In genomic region chr10:17217661-17218306, GRCh38 we compare ENCODE assay signal across 13 cellular contexts. TPM values are rescaled to one million over a fixed set of nuclear protein-coding genes. Genes with fewer than 3 reads are reported as not detected.
A peak's percentile ranks its signal among the peaks of the same experiment; 100 is the strongest.
DNase-seq lines count a peak whose midpoint lies in the region; ATAC-seq, FAIRE-seq and TF ChIP-seq lines count a peak whose summit lies in the region.
"Had no signal": no experiment of that assay in that cellular context is flagged by ENCODE, and none has a peak within 500 bp of the region (broad histone marks: within the 10 kb centered on the region; RNA-seq: fewer than 3 reads in every experiment).

No MANE protein-coding gene starts in this region.

- H3K79me1 ChIP-seq in H1 (ENCODE audit: low read depth, low read length): no peaks in the 10 kb centered on the region

- no peak overlapping the region for H4K8ac ChIP-seq in H1 (ENCODE audit: extremely low read depth, insufficient read depth, low read length)

- H2BK5ac ChIP-seq in H1 (ENCODE audit: low read depth, low read length): peak overlapping the region; percentile 38; the same call in 1 of the 2 replicates

- DNase-seq in SK-N-SH (no peak), SJSA1 (ENCODE audit: low read depth in 1 of 2, low spot score in 2 of 2) (peak in 1 of 2 experiments; percentile 46), H1 (ENCODE audit: low read depth in 1 of 2, low spot score in 2 of 2) (no peak)
- DNase-seq in stimulated activated naive B cell treated with anti-CD40 and anti-IgM and Interleukin-4, amounts not matched to agents 10 μg/mL and 1 μg/mL and 100 μg/mL, for 72 hours: no peak
- no peak for DNase-seq in stimulated activated CD4-positive, alpha-beta T cell treated with anti-CD3 and anti-CD28 coated beads, Interleukin-2, amount 100 ng/mL, for 24 hours
- DNase-seq: 8988T, NCI-H2227 treated with DMSO at 0.1 percent for 48 hours had no signal

- peak overlapping the region; percentile 3; the same call in 1 of the 2 replicates for H2BK12ac ChIP-seq in H1 (ENCODE audit: low read depth, low read length)

- H3K9ac ChIP-seq in SK-N-SH: peak overlapping the region; percentile 89
- no peak overlapping the region for H3K9ac ChIP-seq in H1 (replicated peaks in 1 of 4; ENCODE audit: extremely low read depth in 1 of 4, low read depth in 3 of 4, low read length in 3 of 4)

- no peak overlapping the region for H4K5ac ChIP-seq in H1 (ENCODE audit: insufficient read length, low read depth, low read length)

- peak overlapping the region; percentile 14 for H3K4ac ChIP-seq in H1 (replicated peaks; ENCODE audit: insufficient read length, low read depth, low read length)

- CTCF ChIA-PET in SK-N-SH (lab: Yijun Ruan, JAX) (no interaction called here), H1 (lab: Charles Lee; ENCODE audit: partially characterized antibody) (interaction anchor here (1.9 kb wide), 1 partner anchor 10 kb away, joined by 6 read pairs; the partner anchor contains the start of gene VIM)

- H3K4me1 ChIP-seq in SK-N-SH (ENCODE audit: control insufficient read depth in 1 of 2, insufficient read depth in 2 of 2, low read depth in 1 of 2, low read length in 1 of 2) (peaks cover 0 to 69% of the 10 kb centered on the region in 2 experiments; a peak in 3 of 4 replicates), SJSA1 (replicated peaks) (peaks cover 60% of the 10 kb centered on the region), H1 (replicated peaks in 1 of 4; ENCODE audit: control insufficient read depth in 3 of 4, insufficient read depth in 4 of 4, low read length in 3 of 4) (peaks cover 0 to 10% (median 8%) of the 10 kb centered on the region in 4 experiments; a peak in 4 of 7 replicates)

- no peak for ATAC-seq in SK-N-SH treated with all-trans-retinoic acid at 6 μM for 48 hours
- ATAC-seq in stimulated activated naive B cell treated with anti-CD40 and anti-IgM and Interleukin-4, amounts not matched to agents 10 μg/mL and 1 μg/mL and 100 μg/mL, for 72 hours (replicated peaks): no peak
- no peak for ATAC-seq in GM18907 (IDR thresholded peaks at IDR 0.05; ENCODE audit: unreplicated experiment)
- no peak for ATAC-seq in GM21367 (IDR thresholded peaks at IDR 0.05; ENCODE audit: unreplicated experiment)

- no peaks in the 10 kb centered on the region for H3K9me3 Mint-ChIP-seq in stimulated activated naive B cell treated with anti-CD40 and anti-IgM and Interleukin-4, amounts not matched to agents 10 μg/mL and 1 μg/mL and 100 μg/mL, for 72 hours
- H3K9me3 Mint-ChIP-seq: IgD-negative memory B cell had no signal

- H3K9me2 ChIP-seq in SK-N-SH: no peaks in the 10 kb centered on the region

- H3K27me3 ChIP-seq in SK-N-SH (ENCODE audit: insufficient read depth) (no peaks in the 10 kb centered on the region), SJSA1 (replicated peaks) (no peaks in the 10 kb centered on the region), H1 (replicated peaks in 1 of 4; ENCODE audit: control insufficient read depth in 3 of 4, extremely low read depth in 1 of 4, insufficient read depth in 3 of 4, low read length in 3 of 4) (no peaks in the 10 kb centered on the region)

- H3K4me3 ChIP-seq in SK-N-SH (ENCODE audit: low read depth in 2 of 2, low read length in 1 of 2): no peak overlapping the region
- H3K4me3 ChIP-seq in SJSA1: no peak overlapping the region
- H3K4me3 ChIP-seq in H1 (ENCODE audit: extremely low read depth in 1 of 4, insufficient read depth in 2 of 4, low read depth in 3 of 4, low read length in 4 of 4): no peak overlapping the region

- no peak overlapping the region for H2BK15ac ChIP-seq in H1 (ENCODE audit: low read length)

- H3K4me2 ChIP-seq in SK-N-SH (peak overlapping the region; percentile 61), H1 (ENCODE audit: insufficient read depth in 1 of 2, low read depth in 2 of 2, low read length in 2 of 2) (no peak overlapping the region)

- peak overlapping the region; percentile 9 for H4K91ac ChIP-seq in H1 (replicated peaks; ENCODE audit: insufficient read length, low read length)

- TF ChIP-seq CTCF in SK-N-SH (IDR thresholded peaks at IDR 0.05) (no peak), H1 (IDR thresholded peaks at IDR 0.05; ENCODE audit: control extremely low read depth in 1 of 3, insufficient read depth in 1 of 3, low read depth in 1 of 3, low read length in 3 of 3) (no peak)

- peak overlapping the region; percentile 77 for H3K27ac Mint-ChIP-seq in stimulated activated naive B cell treated with anti-CD40 and anti-IgM and Interleukin-4, amounts not matched to agents 10 μg/mL and 1 μg/mL and 100 μg/mL, for 72 hours
- H3K27ac Mint-ChIP-seq: IgD-negative memory B cell, progenitor cell of endocrine pancreas had no signal

- no peak overlapping the region for H3K14ac ChIP-seq in H1 (ENCODE audit: insufficient read length)

- H3K36me3 ChIP-seq in SK-N-SH (replicated peaks in 1 of 2; ENCODE audit: control insufficient read depth in 1 of 2, insufficient read depth in 2 of 2, low read length in 1 of 2) (no peaks in the 10 kb centered on the region), SJSA1 (no peaks in the 10 kb centered on the region), H1 (ENCODE audit: control insufficient read depth in 2 of 4, insufficient read depth in 4 of 4, low read length in 3 of 4) (no peaks in the 10 kb centered on the region)

- 96% methylated on average over 2 of the region's 2 CpGs for WGBS in SK-N-SH (ENCODE audit: low lambda C conversion rate)
- 91% methylated on average over 2 of the region's 2 CpGs; no CpG with 5 or more reads in 1 of the 2 experiments for WGBS in H1 (ENCODE audit: extremely low coverage in 1 of 2, insufficient coverage in 1 of 2, insufficient read length in 1 of 2, insufficient replicate concordance in 2 of 2, low coverage in 1 of 2, low lambda C conversion rate in 2 of 2, missing lambda C conversion rate in 1 of 2), 2 experiments

- no peak for FAIRE-seq in H1 (lab: Jason Lieb, UNC)
- FAIRE-seq: endothelial cell of umbilical vein had no signal

- TF ChIP-seq POLR2A in H1 (IDR thresholded peaks at IDR 0.05; ENCODE audit: control extremely low read depth in 1 of 2, low read depth in 2 of 2, low read length in 2 of 2): no peak

- peaks cover 0 to 4% of the 10 kb centered on the region in 2 donors for H3K36me3 Mint-ChIP-seq in stimulated activated naive B cell treated with anti-CD40 and anti-IgM and Interleukin-4, amounts not matched to agents 10 μg/mL and 1 μg/mL and 100 μg/mL, for 72 hours
- H3K36me3 Mint-ChIP-seq: IgD-negative memory B cell had no signal

- H2AFZ ChIP-seq in SK-N-SH (ENCODE audit: low read depth): no peak overlapping the region
- H2AFZ ChIP-seq in H1 (ENCODE audit: low read length): no peak overlapping the region

- H4K20me1 ChIP-seq in SK-N-SH (ENCODE audit: insufficient read depth) (no peaks in the 10 kb centered on the region), H1 (replicated peaks in 1 of 2; ENCODE audit: control insufficient read depth in 1 of 2, insufficient read depth in 2 of 2, low read length in 2 of 2) (no peaks in the 10 kb centered on the region)

- TF ChIP-seq RAD21 in SK-N-SH (IDR thresholded peaks at IDR 0.05; ENCODE audit: low read length) (no peak), H1 (IDR thresholded peaks at IDR 0.05 in 1 of 2, conservative IDR thresholded peaks at IDR 0.05 in 1 of 2; ENCODE audit: low read depth in 2 of 2, low read length in 2 of 2) (no peak)

- no peak overlapping the region for H3K18ac ChIP-seq in H1 (ENCODE audit: extremely low read depth, low read length)

- H3K4me1 Mint-ChIP-seq in stimulated activated naive B cell treated with anti-CD40 and anti-IgM and Interleukin-4, amounts not matched to agents 10 μg/mL and 1 μg/mL and 100 μg/mL, for 72 hours: peaks cover 17 to 26% of the 10 kb centered on the region in 2 donors

- H3K23me2 ChIP-seq in H1 (ENCODE audit: low read depth, low read length): no peaks in the 10 kb centered on the region

- peaks cover 0 to 7% of the 10 kb centered on the region in 2 donors for H3K27me3 Mint-ChIP-seq in stimulated activated naive B cell treated with anti-CD40 and anti-IgM and Interleukin-4, amounts not matched to agents 10 μg/mL and 1 μg/mL and 100 μg/mL, for 72 hours
- H3K27me3 Mint-ChIP-seq: IgD-negative memory B cell had no signal

- H3K9me3 ChIP-seq in SK-N-SH (no peaks in the 10 kb centered on the region), SJSA1 (replicated peaks) (no peaks in the 10 kb centered on the region), H1 (ENCODE audit: insufficient read depth in 2 of 2, low read depth in 1 of 2, low read length in 1 of 2) (no peaks in the 10 kb centered on the region)

- H2BK120ac ChIP-seq in H1 (replicated peaks; ENCODE audit: low read depth, low read length): peak overlapping the region; percentile 95

- H2BK20ac ChIP-seq in H1 (ENCODE audit: low read length): peak overlapping the region; percentile 2; the same call in 1 of the 2 replicates

- peaks cover 78% of the 10 kb centered on the region for H3F3A ChIP-seq in SK-N-SH (replicated peaks; ENCODE audit: insufficient read depth)

- no peak overlapping the region for H3K23ac ChIP-seq in H1 (ENCODE audit: insufficient read length)

- no peak overlapping the region for H2AK5ac ChIP-seq in H1 (ENCODE audit: low read depth, low read length)

- no peak overlapping the region for H3K4me3 Mint-ChIP-seq in stimulated activated naive B cell treated with anti-CD40 and anti-IgM and Interleukin-4, amounts not matched to agents 10 μg/mL and 1 μg/mL and 100 μg/mL, for 72 hours
- H3K4me3 Mint-ChIP-seq: IgD-negative memory B cell had no signal

- H3K79me2 ChIP-seq in SK-N-SH (ENCODE audit: insufficient read depth): peaks cover 23% of the 10 kb centered on the region
- H3K79me2 ChIP-seq in H1 (ENCODE audit: control insufficient read depth in 1 of 2, insufficient read depth in 2 of 2, low read length in 2 of 2): no peaks in the 10 kb centered on the region

- no peak overlapping the region for H3K56ac ChIP-seq in H1 (replicated peaks; ENCODE audit: insufficient read length, low read depth, low read length)

- H3K27ac ChIP-seq in SK-N-SH (ENCODE audit: low read depth in 2 of 2, low read length in 1 of 2) (peak overlapping the region; percentile 7 to 100; a peak in 2 of 4 replicates), SJSA1 (peak overlapping the region; percentile 99), H1 (ENCODE audit: low read depth, low read length) (no peak overlapping the region)

- TF ChIP-seq EP300 in SK-N-SH (IDR thresholded peaks at IDR 0.05; ENCODE audit: borderline replicate concordance in 1 of 2, low read depth in 1 of 2, low read length in 1 of 2): peak in 1 of 2 experiments; percentile 84; a peak in 2 of 4 replicates
- no peak for TF ChIP-seq EP300 in H1 (IDR thresholded peaks at IDR 0.05; ENCODE audit: borderline replicate concordance in 1 of 2, low read depth in 2 of 2, low read length in 2 of 2)

- POLR2A ChIA-PET in SK-N-SH (lab: Yijun Ruan, JAX): no interaction called here
- POLR2A ChIA-PET in H1 (lab: Charles Lee; ENCODE audit: partially characterized antibody): interaction anchor here (2.9 kb wide), 1 partner anchor 16 kb away, joined by 10 read pairs; the partner anchor contains the start of gene TRDMT1

RNA-seq across cellular contexts. Expression of gene VIM, which starts 10.3 kb away (rescaled TPM):
- polyA plus RNA-seq in SK-N-SH (2012; rRNA removed) (4,747 and 5,016 TPM in 2 replicates), H1 (2011; rRNA removed) (347 and 482 TPM in 2 replicates)
- 4,035 and 4,614 TPM in 2 replicates for polyA plus RNA-seq in SK-N-SH (2012; cell fraction: cytosol; rRNA removed)
- 5,845 and 10,924 TPM in 2 replicates for polyA plus RNA-seq in SK-N-SH (2012; cell fraction: nucleus; rRNA removed)
- total RNA-seq in SJSA1 (2014; rRNA removed; shearing (Covaris generic)): 7,646 and 7,733 TPM in 2 replicates
- total RNA-seq in H1 (2021; fragmentation: NEBNext Ultra II Directional; extraction: Animal tissue kit (Norgen Biotek cat#: 25700)): 372 and 377 TPM in 2 replicates
- 194 TPM for polyA plus RNA-seq in H1 (2011; cell fraction: cytosol; rRNA removed)
- polyA plus RNA-seq in H1 (2011; cell fraction: nucleus; rRNA removed): 278 TPM
- polyA plus RNA-seq in H1 (2012, experiment 1 of 2): 338 to 470 TPM (median 346 TPM) in 4 replicates
- 463 TPM for polyA plus RNA-seq in H1 (2012, experiment 2 of 2)
- 166 TPM for polyA plus RNA-seq in H1 (2013, experiment 1 of 2)
- polyA plus RNA-seq in H1 (2013, experiment 2 of 2): 164 TPM
- polyA minus RNA-seq in H1 (2011; rRNA and poly(A)+ RNA removed): 278 and 312 TPM in 2 replicates
- polyA minus RNA-seq in H1 (2011; cell fraction: cytosol; rRNA and poly(A)+ RNA removed): 216 TPM
- polyA minus RNA-seq in H1 (2011; cell fraction: nucleus; rRNA and poly(A)+ RNA removed): 153 TPM

RNA-seq across cellular contexts. Expression of gene TRDMT1, which starts 16.3 kb away (rescaled TPM):
- polyA plus RNA-seq in SK-N-SH (2012; rRNA removed) (3.1 and 4.1 TPM in 2 replicates), H1 (2011; rRNA removed) (6.3 and 7.4 TPM in 2 replicates)
- 3.7 and 4.0 TPM in 2 replicates for polyA plus RNA-seq in SK-N-SH (2012; cell fraction: cytosol; rRNA removed)
- polyA plus RNA-seq in SK-N-SH (2012; cell fraction: nucleus; rRNA removed): 3.6 and 8.0 TPM in 2 replicates
- total RNA-seq in SJSA1 (2014; rRNA removed; shearing (Covaris generic)): 10.4 and 11.4 TPM in 2 replicates
- total RNA-seq in H1 (2021; fragmentation: NEBNext Ultra II Directional; extraction: Animal tissue kit (Norgen Biotek cat#: 25700)): 20.2 and 21.4 TPM in 2 replicates
- 10.0 TPM for polyA plus RNA-seq in H1 (2011; cell fraction: cytosol; rRNA removed)
- 9.9 TPM for polyA plus RNA-seq in H1 (2011; cell fraction: nucleus; rRNA removed)
- polyA plus RNA-seq in H1 (2012, experiment 1 of 2): 8.6 to 12.7 TPM (median 9.8 TPM) in 4 replicates
- 0.88 TPM for polyA plus RNA-seq in H1 (2012, experiment 2 of 2)
- 9.0 TPM for polyA plus RNA-seq in H1 (2013, experiment 1 of 2)
- polyA plus RNA-seq in H1 (2013, experiment 2 of 2): 10.2 TPM
- polyA minus RNA-seq in H1 (2011; rRNA and poly(A)+ RNA removed): 22.7 and 27.0 TPM in 2 replicates
- 16.4 TPM for polyA minus RNA-seq in H1 (2011; cell fraction: cytosol; rRNA and poly(A)+ RNA removed)
- 57.7 TPM for polyA minus RNA-seq in H1 (2011; cell fraction: nucleus; rRNA and poly(A)+ RNA removed)

Comparison
In these comparisons a context has a peak if more than half of its experiments do, and no peak if none do; other contexts are left out.
1. RNA of gene VIM, which starts 10.3 kb away (total RNA-seq): 7,646 to 7,733 TPM in SJSA1; 372 to 377 TPM in H1; every median in the first group is over 10 times any median in the second.
2. Of the 17 proteins assayed by ChIP-seq in both H1 and SK-N-SH: peak only in H1: none; only in SK-N-SH: JUND, TCF12, TEAD4 and YY1; in both: none; in neither: 12; mixed calls (peak in some experiments, not most) for 1.